In the genomic region with DNA sequence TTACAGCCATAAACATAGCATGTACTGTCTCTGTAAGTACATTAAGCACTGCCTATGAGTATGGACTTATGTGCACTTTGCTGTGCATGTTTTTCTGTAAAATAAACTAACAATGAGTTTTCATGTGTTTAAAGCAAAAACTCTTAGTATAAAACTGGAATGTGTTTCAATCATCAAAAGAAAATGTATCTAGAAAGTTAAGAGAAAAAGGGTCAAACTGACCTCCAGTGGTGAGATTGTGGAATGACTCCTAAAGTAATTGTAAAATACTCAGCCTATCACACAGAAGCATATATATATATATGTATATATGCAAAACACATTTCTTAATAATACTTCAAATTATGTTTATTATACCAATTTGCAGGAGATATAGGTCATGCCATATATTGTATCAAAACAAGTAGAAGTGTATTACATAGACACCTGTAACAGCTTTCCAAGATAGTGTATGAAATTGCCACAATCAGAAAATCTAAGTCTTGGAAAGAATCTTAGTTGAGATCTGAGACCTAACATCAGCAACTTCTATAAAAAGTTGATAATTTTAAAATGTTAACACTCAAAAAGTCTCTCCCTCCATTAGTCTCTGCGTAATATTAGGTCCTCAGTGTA, we compare ENCODE assay signal across 8 cellular contexts.
DNase-seq lines count a peak whose midpoint lies in the region; ATAC-seq and TF ChIP-seq lines count a peak whose summit lies in the region.

No MANE protein-coding gene starts in this region.

- H3K27me3 Mint-ChIP-seq in stimulated activated memory B cell treated with anti-CD40 and anti-IgM and Interleukin-4, amounts not matched to agents 10 μg/mL and 1 μg/mL and 100 μg/mL, for 72 hours: peaks cover 17% of the 10 kb centered on the region
- peaks cover 11% of the 10 kb centered on the region for H3K27me3 Mint-ChIP-seq in activated naive CD4-positive, alpha-beta T cell treated with anti-CD3 and anti-CD28 coated beads for 36 hours (ENCODE audit: low read depth)

- no peak for TF ChIP-seq POLR2A in esophagus squamous epithelium (IDR thresholded peaks at IDR 0.05)

- H3K4me3 ChIP-seq in PC-9 (no peak overlapping the region), esophagus squamous epithelium (no peak overlapping the region)

- in situ Hi-C loops in GM13976 (cut with MboI; ENCODE audit: low sequenced_read_pairs, unreplicated experiment): loop anchor here (10.0 to 25.0 kb wide), 2 partner anchors 150 to 333 kb away; no protein-coding TSS in a partner anchor

- no peaks in the 10 kb centered on the region for H3K9me3 Mint-ChIP-seq in stimulated activated memory B cell treated with anti-CD40 and anti-IgM and Interleukin-4, amounts not matched to agents 10 μg/mL and 1 μg/mL and 100 μg/mL, for 72 hours
- no peaks in the 10 kb centered on the region for H3K9me3 Mint-ChIP-seq in activated naive CD4-positive, alpha-beta T cell treated with anti-CD3 and anti-CD28 coated beads for 36 hours

- H3K4me2 ChIP-seq in PC-9: no peak overlapping the region

- H3F3A ChIP-seq in PC-9 (ENCODE audit: insufficient read depth, low read depth): no peaks in the 10 kb centered on the region

- TF ChIP-seq CTCF in GM13976 (IDR thresholded peaks at IDR 0.05; ENCODE audit: borderline replicate concordance, control extremely low read depth, extremely low read depth, insufficient read depth, missing control alignments): no peak
- TF ChIP-seq CTCF in PC-9 (conservative IDR thresholded peaks at IDR 0.05): peak; percentile 75
- peak in 5 of 6 experiments; percentile 18 to 69 (median 55) for TF ChIP-seq CTCF in esophagus squamous epithelium (IDR thresholded peaks at IDR 0.05)

- CTCF ChIA-PET in PC-9 (lab: Charles Lee): interaction anchor here (0.7 to 1.0 kb wide), 2 partner anchors 47 to 150 kb away, joined by 3 read pairs; no protein-coding TSS in a partner anchor
- CTCF ChIA-PET in activated naive CD4-positive, alpha-beta T cell treated with anti-CD3 and anti-CD28 coated beads for 36 hours (lab: Charles Lee): interaction anchor here (0.7 to 5.7 kb wide), 3 partner anchors 10 to 1618 kb away, joined by 3 to 34 read pairs (median 3); no protein-coding TSS in a partner anchor

- H3K4me3 Mint-ChIP-seq in stimulated activated memory B cell treated with anti-CD40 and anti-IgM and Interleukin-4, amounts not matched to agents 10 μg/mL and 1 μg/mL and 100 μg/mL, for 72 hours: no peak overlapping the region
- H3K4me3 Mint-ChIP-seq in activated naive CD4-positive, alpha-beta T cell treated with anti-CD3 and anti-CD28 coated beads for 36 hours: no peak overlapping the region

- no peaks in the 10 kb centered on the region for H3K36me3 Mint-ChIP-seq in stimulated activated memory B cell treated with anti-CD40 and anti-IgM and Interleukin-4, amounts not matched to agents 10 μg/mL and 1 μg/mL and 100 μg/mL, for 72 hours
- H3K36me3 Mint-ChIP-seq in activated naive CD4-positive, alpha-beta T cell treated with anti-CD3 and anti-CD28 coated beads for 36 hours (ENCODE audit: low read depth): no peaks in the 10 kb centered on the region

- no peaks in the 10 kb centered on the region for H4K20me1 ChIP-seq in PC-9 (ENCODE audit: insufficient read depth)

- DNase-seq in A172 (ENCODE audit: low spot score): peak; percentile 26
- peak; percentile 24 for DNase-seq in GM13976 (ENCODE audit: low spot score)
- DNase-seq in PC-9: no peak
- DNase-seq in esophagus squamous epithelium (lab: John Stamatoyannopoulos, UW): no peak
- DNase-seq in smooth muscle cell of the brain vasculature (ENCODE audit: low read depth, low spot score): peak; percentile 33
- DNase-seq in activated naive CD4-positive, alpha-beta T cell treated with anti-CD3 and anti-CD28 coated beads for 36 hours: no peak
- no peak for DNase-seq in stimulated activated CD4-positive, alpha-beta T cell treated with anti-CD3 and anti-CD28 coated beads, Interleukin-4, amount 100 ng/mL, for 4 hours

- no peak overlapping the region for H2AFZ ChIP-seq in PC-9

- H3K4me1 Mint-ChIP-seq in stimulated activated memory B cell treated with anti-CD40 and anti-IgM and Interleukin-4, amounts not matched to agents 10 μg/mL and 1 μg/mL and 100 μg/mL, for 72 hours: no peaks in the 10 kb centered on the region
- no peaks in the 10 kb centered on the region for H3K4me1 Mint-ChIP-seq in activated naive CD4-positive, alpha-beta T cell treated with anti-CD3 and anti-CD28 coated beads for 36 hours (ENCODE audit: low read depth)

- H3K4me1 ChIP-seq in PC-9 (replicated peaks; ENCODE audit: insufficient read depth): no peaks in the 10 kb centered on the region
- H3K4me1 ChIP-seq in esophagus squamous epithelium: no peaks in the 10 kb centered on the region

- ATAC-seq in stimulated activated memory B cell treated with anti-CD40 and anti-IgM and Interleukin-4, amounts not matched to agents 10 μg/mL and 1 μg/mL and 100 μg/mL, for 72 hours: no peak

- no peaks in the 10 kb centered on the region for H3K9me2 ChIP-seq in PC-9 (ENCODE audit: insufficient read depth)

- no peak overlapping the region for H3K27ac Mint-ChIP-seq in stimulated activated memory B cell treated with anti-CD40 and anti-IgM and Interleukin-4, amounts not matched to agents 10 μg/mL and 1 μg/mL and 100 μg/mL, for 72 hours
- H3K27ac Mint-ChIP-seq in activated naive CD4-positive, alpha-beta T cell treated with anti-CD3 and anti-CD28 coated beads for 36 hours: no peak overlapping the region

- H3K36me3 ChIP-seq in PC-9 (ENCODE audit: low read depth) (no peaks in the 10 kb centered on the region), esophagus squamous epithelium (no peaks in the 10 kb centered on the region)

- intact Hi-C loops in PC-9 (cut with micrococcal nuclease; ENCODE audit: unreplicated experiment): loop anchor here (1.0 to 10.0 kb wide), 4 partner anchors 140 to 344 kb away; no protein-coding TSS in a partner anchor
- intact Hi-C loops in esophagus squamous epithelium (cut with DNase I): loop anchor here (5.0 kb wide), 1 partner anchor 333 kb away; no protein-coding TSS in a partner anchor
- intact Hi-C loops in activated naive CD4-positive, alpha-beta T cell treated with anti-CD3 and anti-CD28 coated beads for 36 hours (cut with micrococcal nuclease): loop anchor here (1.0 kb wide), 1 partner anchor 333 kb away; no protein-coding TSS in a partner anchor

- 96 to 97% methylated on average over 1 of the region's 1 CpG for WGBS in esophagus squamous epithelium, 2 donors

- H3K27me3 ChIP-seq in PC-9 (ENCODE audit: insufficient read depth, low read depth): no peaks in the 10 kb centered on the region
- no peaks in the 10 kb centered on the region for H3K27me3 ChIP-seq in esophagus squamous epithelium

- POLR2A ChIA-PET in PC-9 (lab: Charles Lee; ENCODE audit: unreplicated experiment): no interaction called here

- H3K27ac ChIP-seq in PC-9 (no peak overlapping the region), esophagus squamous epithelium (no peak overlapping the region)

- no peaks in the 10 kb centered on the region for H3K79me2 ChIP-seq in PC-9 (ENCODE audit: low read depth)

- H3K9me3 ChIP-seq in PC-9 (ENCODE audit: insufficient read depth, low read depth): no peaks in the 10 kb centered on the region
- no peaks in the 10 kb centered on the region for H3K9me3 ChIP-seq in esophagus squamous epithelium

- BruUV-seq in PC-9 (replicated peaks; lab: Mats Ljungman, UMichigan): no TSS peak

Comparison
In these comparisons a context has a peak if more than half of its experiments do, and no peak if none do; other contexts are left out.
1. DNase-seq: peak in A172 (single experiment), GM13976 (single experiment) and smooth muscle cell of the brain vasculature (single experiment); none in PC-9 (0 of 2), esophagus squamous epithelium (single experiment), activated naive CD4-positive, alpha-beta T cell treated with anti-CD3 and anti-CD28 coated beads for 36 hours (single experiment) and stimulated activated CD4-positive, alpha-beta T cell treated with anti-CD3 and anti-CD28 coated beads, Interleukin-4, amount 100 ng/mL, for 4 hours (0 of 2).